8 cellular contexts compared by ENCODE assay signal in the genomic region with DNA sequence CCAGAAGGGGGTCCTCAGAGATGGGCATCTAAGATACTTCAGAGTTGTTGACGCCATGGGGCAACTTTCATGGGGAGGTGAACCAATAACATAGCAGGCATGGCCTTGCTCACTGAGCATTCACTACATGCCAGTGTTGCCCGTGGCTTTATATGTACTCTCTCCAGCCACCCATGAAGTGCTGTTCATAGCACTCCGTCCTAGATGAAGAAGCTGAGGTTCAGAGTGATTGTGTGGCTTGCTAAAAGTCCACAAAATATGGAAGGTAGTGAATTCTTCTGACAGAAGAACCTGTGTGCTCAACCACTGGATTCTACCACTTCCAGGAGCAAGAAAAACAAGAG. TPM values are rescaled to one million over a fixed set of nuclear protein-coding genes. Genes with fewer than 3 reads are reported as not detected.
DNase-seq lines count a peak whose midpoint lies in the region; ATAC-seq, FAIRE-seq and TF ChIP-seq lines count a peak whose summit lies in the region.

No MANE protein-coding gene starts in this region.

- ATAC-seq in A549 (peak in 1 of 2 experiments; percentile 22; a peak in 4 of 6 replicates), GM21360 (IDR thresholded peaks at IDR 0.05; ENCODE audit: unreplicated experiment) (peak; percentile 23), HepG2 (peak; percentile 53), HG02973 (IDR thresholded peaks at IDR 0.05; ENCODE audit: unreplicated experiment) (no peak)

- BruUV-seq in HepG2 (replicated peaks; lab: Mats Ljungman, UMichigan) = no TSS peak

- H3K4me1 ChIP-seq in A549 (peaks cover 58% of the 10 kb centered on the region), HepG2 (ENCODE audit: insufficient read depth, low read length) (peaks cover 44% of the 10 kb centered on the region)

- 88% methylated on average over 3 of the region's 3 CpGs for WGBS in A549 (ENCODE audit: missing lambda C conversion rate)
- 14% methylated on average over 2 of the region's 3 CpGs for WGBS in HepG2 (ENCODE audit: low lambda C conversion rate)

- peak overlapping the region; percentile 61 for H3K4me2 ChIP-seq in A549
- peak overlapping the region; percentile 83 for H3K4me2 ChIP-seq in HepG2 (ENCODE audit: low read depth, low read length)

- peak overlapping the region; percentile 24 for H3K9ac ChIP-seq in HepG2 (ENCODE audit: insufficient read depth, low read depth, low read length)

- H3K4me3 ChIP-seq in A549 (no peak overlapping the region), HepG2 (replicated peaks in 1 of 3; ENCODE audit: insufficient read depth in 1 of 3, low read depth in 2 of 3, low read length in 3 of 3) (peak overlapping the region; percentile 2 to 54 (median 31); a peak in 5 of 6 replicates)

- H3K79me2 ChIP-seq in HepG2 (ENCODE audit: insufficient read depth, low read length) = no peaks in the 10 kb centered on the region

- no peak overlapping the region for H2AFZ ChIP-seq in HepG2 (ENCODE audit: low read length)

- POLR2A ChIA-PET in A549 (lab: Yijun Ruan, JAX) (interaction anchor here (1.2 to 2.4 kb wide), 3 partner anchors 10 to 42 kb away, joined by 3 to 22 read pairs (median 7); partner anchors contain the start of genes CIB1, GDPGP1 and SEMA4B), HepG2 (lab: Yijun Ruan, JAX) (interaction anchor here (0.9 to 3.6 kb wide), 6 partner anchors 10 to 740 kb away, joined by 3 to 55 read pairs (median 6); partner anchors contain the start of genes SEMA4B and TTLL13)

- no peak for TF ChIP-seq POLR2A in A549 (IDR thresholded peaks at IDR 0.05; ENCODE audit: low read length)
- TF ChIP-seq POLR2A in HepG2 (IDR thresholded peaks at IDR 0.05; ENCODE audit: insufficient read depth in 1 of 2, low read depth in 2 of 2, low read length in 2 of 2) = no peak

- no peaks in the 10 kb centered on the region for H4K20me1 ChIP-seq in HepG2 (ENCODE audit: insufficient read depth, low read length)

- H3K9me3 ChIP-seq in A549 (no peaks in the 10 kb centered on the region), HepG2 (ENCODE audit: low read length) (no peaks in the 10 kb centered on the region)

- H3K27ac ChIP-seq in A549 = peak overlapping the region; percentile 74 to 89
- peak overlapping the region; percentile 45 for H3K27ac ChIP-seq in HepG2 (ENCODE audit: extremely low read length, insufficient read depth, low read length)

- intact Hi-C loops in HepG2 (cut with micrococcal nuclease; ENCODE audit: unreplicated experiment) = no loop called here

- TF ChIP-seq RAD21 in A549 (conservative IDR thresholded peaks at IDR 0.05 in 1 of 2, IDR thresholded peaks at IDR 0.05 in 1 of 2) = no peak
- no peak for TF ChIP-seq RAD21 in HepG2 (CRISPR knock-in tag; IDR thresholded peaks at IDR 0.05)

- TF ChIP-seq EP300 in A549 (IDR thresholded peaks at IDR 0.05) = no peak
- no peak for TF ChIP-seq EP300 in HepG2 (IDR thresholded peaks at IDR 0.05; ENCODE audit: low read depth in 2 of 2, low read length in 2 of 2)
- no peak for TF ChIP-seq EP300 in HepG2 (CRISPR knock-in tag; IDR thresholded peaks at IDR 0.05; ENCODE audit: borderline replicate concordance)

- no peaks in the 10 kb centered on the region for H3K27me3 ChIP-seq in HepG2 (ENCODE audit: control insufficient read depth in 1 of 2, insufficient read depth in 2 of 2, low read length in 2 of 2)

- in situ Hi-C loops in HepG2 (cut with HindIII; ENCODE audit: extremely low pct_ligation_motif_present, low pct_unique_long_range_greater_than_20kb) = no loop called here

- no peaks in the 10 kb centered on the region for H3K36me3 ChIP-seq in HepG2 (replicated peaks in 1 of 2; ENCODE audit: control insufficient read depth in 1 of 2, insufficient read depth in 2 of 2, low read length in 2 of 2)

- FAIRE-seq in A549 (lab: Jason Lieb, UNC) (no peak), HepG2 (lab: Jason Lieb, UNC) (no peak)

- CTCF ChIA-PET in A549 (lab: Yijun Ruan, JAX) = interaction anchor here (1.0 to 7.4 kb wide), 10 partner anchors 10 to 220 kb away, joined by 3 to 68 read pairs (median 6); partner anchors contain the start of gene SEMA4B
- CTCF ChIA-PET in HepG2 (lab: Yijun Ruan, JAX; ENCODE audit: low intra/inter-chr PET ratio, low total read pairs) = no interaction called here

- TF ChIP-seq CTCF in A549 (IDR thresholded peaks at IDR 0.05) = no peak
- no peak for TF ChIP-seq CTCF in HepG2 (CRISPR knock-in tag; IDR thresholded peaks at IDR 0.05)

- no peak for DNase-seq in A549 (ENCODE audit: low read depth in 1 of 2, low spot score in 1 of 2)
- DNase-seq in NCI-H69 (lab: John Stamatoyannopoulos, UW) = peak; percentile 40
- no peak for DNase-seq in HepG2 (ENCODE audit: low spot score)
- DNase-seq in NCI-H2196 treated with DMSO at 0.1 percent for 48 hours (lab: John Stamatoyannopoulos, UW; ENCODE audit: unreplicated experiment) = no peak
- DNase-seq in dedifferentiated amniotic fluid mesenchymal stem cell (ENCODE audit: extremely low spot score) = no peak
- DNase-seq in HPDE6-E6E7 (ENCODE audit: extremely low spot score) = no peak

RNA-seq across cellular contexts. Expression of gene SEMA4B, which starts 9.8 kb away (rescaled TPM):
- polyA plus RNA-seq in A549 (2011; rRNA removed) (45.3 and 61.0 TPM in 2 replicates), A549 (2017; fragmentation: RNase III; extraction: RNeasy Plus Mini Kit Qiagen cat#74134 plus additional on column Dnase treatment) (39.2 to 55.6 TPM (median 47.1 TPM) in 3 replicates), HepG2 (2011; rRNA removed) (17.0 and 31.8 TPM in 2 replicates)
- 70.7 and 85.3 TPM in 2 replicates for polyA plus RNA-seq in A549 (2012; cell fraction: cytosol; rRNA removed)
- polyA plus RNA-seq in A549 (2012; cell fraction: nucleus; rRNA removed) = 165 and 233 TPM in 2 replicates
- polyA minus RNA-seq in A549 (2011; rRNA and poly(A)+ RNA removed) = 66.1 and 79.1 TPM in 2 replicates
- 1.3 and 2.1 TPM in 2 replicates for total RNA-seq in HepG2 (2016; rRNA removed; fragmentation: Illumina TruSeq; extraction: Trizol)
- total RNA-seq in HepG2 (2016; cell fraction: cytosol; rRNA removed; fragmentation: Illumina TruSeq; extraction: Trizol; ENCODE audit: low read depth) = 2.8 and 3.6 TPM in 2 replicates
- 1.8 and 2.7 TPM in 2 replicates for total RNA-seq in HepG2 (2016; cell fraction: insoluble cytoplasmic fraction; rRNA removed; fragmentation: Illumina TruSeq; extraction: Trizol)
- total RNA-seq in HepG2 (2016; cell fraction: membrane; rRNA removed; fragmentation: Illumina TruSeq; extraction: Trizol) = 1.5 and 1.8 TPM in 2 replicates
- total RNA-seq in HepG2 (2016; cell fraction: nucleus; rRNA removed; fragmentation: Illumina TruSeq; extraction: Trizol) = 4.4 and 5.3 TPM in 2 replicates
- polyA plus RNA-seq in HepG2 (2011; cell fraction: cytosol; rRNA removed) = 11.3 and 13.8 TPM in 2 replicates
- polyA plus RNA-seq in HepG2 (2011; cell fraction: nucleus; rRNA removed) = 63.8 and 71.1 TPM in 2 replicates
- polyA plus RNA-seq in HepG2 (2012) = 11.2 and 22.4 TPM in 2 replicates
- 0.40 and 0.47 TPM in 2 replicates for polyA plus RNA-seq in HepG2 (2016; cell fraction: cytosol; fragmentation: Illumina TruSeq; extraction: Trizol; ENCODE audit: low read depth)
- polyA plus RNA-seq in HepG2 (2016; cell fraction: insoluble cytoplasmic fraction; fragmentation: Illumina TruSeq; extraction: Trizol; ENCODE audit: low read depth) = 2.0 and 2.2 TPM in 2 replicates
- 0.70 and 1.2 TPM in 2 replicates for polyA plus RNA-seq in HepG2 (2016; cell fraction: membrane; fragmentation: Illumina TruSeq; extraction: Trizol; ENCODE audit: low read depth)
- 14.4 and 14.8 TPM in 2 replicates for polyA plus RNA-seq in HepG2 (2016; cell fraction: nucleus; fragmentation: Illumina TruSeq; extraction: Trizol; ENCODE audit: insufficient read depth, low read depth)
- polyA minus RNA-seq in HepG2 (2011; rRNA and poly(A)+ RNA removed; ENCODE audit: low replicate concordance) = 42.2 and 71.8 TPM in 2 replicates
- polyA minus RNA-seq in HepG2 (2011; cell fraction: cytosol; rRNA and poly(A)+ RNA removed) = 25.4 and 35.9 TPM in 2 replicates
- 35.4 and 39.4 TPM in 2 replicates for polyA minus RNA-seq in HepG2 (2011; cell fraction: nucleus; rRNA and poly(A)+ RNA removed)

RNA-seq across cellular contexts. Expression of gene CIB1, which starts 42.4 kb away (rescaled TPM):
- polyA plus RNA-seq in A549 (2011; rRNA removed) = 84.1 and 130 TPM in 2 replicates
- polyA plus RNA-seq in A549 (2012; cell fraction: cytosol; rRNA removed) = 187 and 202 TPM in 2 replicates
- 190 and 198 TPM in 2 replicates for polyA plus RNA-seq in A549 (2012; cell fraction: nucleus; rRNA removed)
- polyA plus RNA-seq in A549 (2017; fragmentation: RNase III; extraction: RNeasy Plus Mini Kit Qiagen cat#74134 plus additional on column Dnase treatment) = 119 to 124 TPM (median 120 TPM) in 3 replicates
- 47.5 and 53.3 TPM in 2 replicates for polyA minus RNA-seq in A549 (2011; rRNA and poly(A)+ RNA removed)
- total RNA-seq in HepG2 (2016; rRNA removed; fragmentation: Illumina TruSeq; extraction: Trizol) = 38.7 and 52.4 TPM in 2 replicates
- total RNA-seq in HepG2 (2016; cell fraction: cytosol; rRNA removed; fragmentation: Illumina TruSeq; extraction: Trizol; ENCODE audit: low read depth) = 18.8 and 20.6 TPM in 2 replicates
- 43.1 and 52.3 TPM in 2 replicates for total RNA-seq in HepG2 (2016; cell fraction: insoluble cytoplasmic fraction; rRNA removed; fragmentation: Illumina TruSeq; extraction: Trizol)
- 30.4 and 35.8 TPM in 2 replicates for total RNA-seq in HepG2 (2016; cell fraction: membrane; rRNA removed; fragmentation: Illumina TruSeq; extraction: Trizol)
- 22.1 and 24.2 TPM in 2 replicates for total RNA-seq in HepG2 (2016; cell fraction: nucleus; rRNA removed; fragmentation: Illumina TruSeq; extraction: Trizol)
- polyA plus RNA-seq in HepG2 (2011; rRNA removed) = 72.7 and 73.6 TPM in 2 replicates
- polyA plus RNA-seq in HepG2 (2011; cell fraction: cytosol; rRNA removed) = 50.7 and 83.9 TPM in 2 replicates
- 47.6 and 49.0 TPM in 2 replicates for polyA plus RNA-seq in HepG2 (2011; cell fraction: nucleus; rRNA removed)
- 22.9 and 33.8 TPM in 2 replicates for polyA plus RNA-seq in HepG2 (2012)
- 38.0 and 44.9 TPM in 2 replicates for polyA plus RNA-seq in HepG2 (2016; cell fraction: cytosol; fragmentation: Illumina TruSeq; extraction: Trizol; ENCODE audit: low read depth)
- 88.2 and 89.6 TPM in 2 replicates for polyA plus RNA-seq in HepG2 (2016; cell fraction: insoluble cytoplasmic fraction; fragmentation: Illumina TruSeq; extraction: Trizol; ENCODE audit: low read depth)
- polyA plus RNA-seq in HepG2 (2016; cell fraction: membrane; fragmentation: Illumina TruSeq; extraction: Trizol; ENCODE audit: low read depth) = 44.3 and 53.1 TPM in 2 replicates
- polyA plus RNA-seq in HepG2 (2016; cell fraction: nucleus; fragmentation: Illumina TruSeq; extraction: Trizol; ENCODE audit: insufficient read depth, low read depth) = 71.0 and 73.3 TPM in 2 replicates
- 45.8 and 91.0 TPM in 2 replicates for polyA minus RNA-seq in HepG2 (2011; rRNA and poly(A)+ RNA removed; ENCODE audit: low replicate concordance)
- polyA minus RNA-seq in HepG2 (2011; cell fraction: cytosol; rRNA and poly(A)+ RNA removed) = 10.3 and 12.9 TPM in 2 replicates
- 5.7 TPM in 2 replicates for polyA minus RNA-seq in HepG2 (2011; cell fraction: nucleus; rRNA and poly(A)+ RNA removed)

RNA-seq across cellular contexts. Expression of gene GDPGP1, which starts 42.7 kb away (rescaled TPM):
- polyA plus RNA-seq in A549 (2011; rRNA removed) (5.4 and 5.7 TPM in 2 replicates), A549 (2017; fragmentation: RNase III; extraction: RNeasy Plus Mini Kit Qiagen cat#74134 plus additional on column Dnase treatment) (3.8 to 5.1 TPM (median 4.4 TPM) in 3 replicates), HepG2 (2011; rRNA removed) (1.5 and 2.2 TPM in 2 replicates)
- 4.1 and 5.6 TPM in 2 replicates for polyA plus RNA-seq in A549 (2012; cell fraction: cytosol; rRNA removed)
- polyA plus RNA-seq in A549 (2012; cell fraction: nucleus; rRNA removed) = 7.8 and 8.5 TPM in 2 replicates
- polyA minus RNA-seq in A549 (2011; rRNA and poly(A)+ RNA removed) = 26.4 and 27.4 TPM in 2 replicates
- total RNA-seq in HepG2 (2016; rRNA removed; fragmentation: Illumina TruSeq; extraction: Trizol) = 4.3 and 5.0 TPM in 2 replicates
- total RNA-seq in HepG2 (2016; cell fraction: cytosol; rRNA removed; fragmentation: Illumina TruSeq; extraction: Trizol; ENCODE audit: low read depth) = 1.2 TPM in 2 replicates
- total RNA-seq in HepG2 (2016; cell fraction: insoluble cytoplasmic fraction; rRNA removed; fragmentation: Illumina TruSeq; extraction: Trizol) = 5.0 and 6.6 TPM in 2 replicates
- 2.4 and 2.8 TPM in 2 replicates for total RNA-seq in HepG2 (2016; cell fraction: membrane; rRNA removed; fragmentation: Illumina TruSeq; extraction: Trizol)
- total RNA-seq in HepG2 (2016; cell fraction: nucleus; rRNA removed; fragmentation: Illumina TruSeq; extraction: Trizol) = 4.7 and 4.8 TPM in 2 replicates
- polyA plus RNA-seq in HepG2 (2011; cell fraction: cytosol; rRNA removed) = 0.83 and 1.3 TPM in 2 replicates
- 6.5 and 7.4 TPM in 2 replicates for polyA plus RNA-seq in HepG2 (2011; cell fraction: nucleus; rRNA removed)
- 0.84 and 1.2 TPM in 2 replicates for polyA plus RNA-seq in HepG2 (2012)
- polyA plus RNA-seq in HepG2 (2016; cell fraction: cytosol; fragmentation: Illumina TruSeq; extraction: Trizol; ENCODE audit: low read depth) = 0.17 and 0.42 TPM in 2 replicates
- polyA plus RNA-seq in HepG2 (2016; cell fraction: insoluble cytoplasmic fraction; fragmentation: Illumina TruSeq; extraction: Trizol; ENCODE audit: low read depth) = 2.4 and 3.1 TPM in 2 replicates
- 0.72 and 0.86 TPM in 2 replicates for polyA plus RNA-seq in HepG2 (2016; cell fraction: membrane; fragmentation: Illumina TruSeq; extraction: Trizol; ENCODE audit: low read depth)
- polyA plus RNA-seq in HepG2 (2016; cell fraction: nucleus; fragmentation: Illumina TruSeq; extraction: Trizol; ENCODE audit: insufficient read depth, low read depth) = 2.7 and 3.3 TPM in 2 replicates
- polyA minus RNA-seq in HepG2 (2011; rRNA and poly(A)+ RNA removed; ENCODE audit: low replicate concordance) = 18.9 and 23.4 TPM in 2 replicates
- polyA minus RNA-seq in HepG2 (2011; cell fraction: cytosol; rRNA and poly(A)+ RNA removed) = 1.2 and 3.0 TPM in 2 replicates
- 12.5 and 15.4 TPM in 2 replicates for polyA minus RNA-seq in HepG2 (2011; cell fraction: nucleus; rRNA and poly(A)+ RNA removed)

RNA-seq across cellular contexts. Expression of gene TTLL13, which starts 58.0 kb away (rescaled TPM):
- polyA plus RNA-seq in A549 (2011; rRNA removed) (0.56 and 0.61 TPM in 2 replicates), A549 (2017; fragmentation: RNase III; extraction: RNeasy Plus Mini Kit Qiagen cat#74134 plus additional on column Dnase treatment) (0.17 to 0.29 TPM (median 0.24 TPM) in 3 replicates), HepG2 (2011; rRNA removed) (0.07 and 0.08 TPM in 2 replicates)
- 0.20 and 0.22 TPM in 2 replicates for polyA plus RNA-seq in A549 (2012; cell fraction: cytosol; rRNA removed)
- polyA plus RNA-seq in A549 (2012; cell fraction: nucleus; rRNA removed) = 0.24 and 0.28 TPM in 2 replicates
- polyA minus RNA-seq in A549 (2011; rRNA and poly(A)+ RNA removed) = 0.58 and 1.1 TPM in 2 replicates
- 0.29 TPM in 1 of 2 replicates, not detected in the other for total RNA-seq in HepG2 (2016; rRNA removed; fragmentation: Illumina TruSeq; extraction: Trizol)
- 0.09 TPM in 1 of 2 replicates, not detected in the other for total RNA-seq in HepG2 (2016; cell fraction: cytosol; rRNA removed; fragmentation: Illumina TruSeq; extraction: Trizol; ENCODE audit: low read depth)
- total RNA-seq in HepG2 (2016; cell fraction: insoluble cytoplasmic fraction; rRNA removed; fragmentation: Illumina TruSeq; extraction: Trizol) = 0.11 TPM in 1 of 2 replicates, not detected in the other
- total RNA-seq in HepG2 (2016; cell fraction: membrane; rRNA removed; fragmentation: Illumina TruSeq; extraction: Trizol) = 0.21 TPM in 1 of 2 replicates, not detected in the other
- 0.25 TPM in 1 of 2 replicates, not detected in the other for total RNA-seq in HepG2 (2016; cell fraction: nucleus; rRNA removed; fragmentation: Illumina TruSeq; extraction: Trizol)
- polyA plus RNA-seq in HepG2 (2011; cell fraction: cytosol; rRNA removed) = 0.04 and 0.14 TPM in 2 replicates
- 0.21 and 0.51 TPM in 2 replicates for polyA plus RNA-seq in HepG2 (2011; cell fraction: nucleus; rRNA removed)
- polyA plus RNA-seq in HepG2 (2012) = not detected in 2 replicates
- not detected in 2 replicates for polyA plus RNA-seq in HepG2 (2016; cell fraction: cytosol; fragmentation: Illumina TruSeq; extraction: Trizol; ENCODE audit: low read depth)
- not detected in 2 replicates for polyA plus RNA-seq in HepG2 (2016; cell fraction: insoluble cytoplasmic fraction; fragmentation: Illumina TruSeq; extraction: Trizol; ENCODE audit: low read depth)
- polyA plus RNA-seq in HepG2 (2016; cell fraction: membrane; fragmentation: Illumina TruSeq; extraction: Trizol; ENCODE audit: low read depth) = 0.09 TPM in 1 of 2 replicates, not detected in the other
- 0.28 TPM in 1 of 2 replicates, not detected in the other for polyA plus RNA-seq in HepG2 (2016; cell fraction: nucleus; fragmentation: Illumina TruSeq; extraction: Trizol; ENCODE audit: insufficient read depth, low read depth)
- polyA minus RNA-seq in HepG2 (2011; rRNA and poly(A)+ RNA removed; ENCODE audit: low replicate concordance) = not detected in 2 replicates
- not detected in 2 replicates for polyA minus RNA-seq in HepG2 (2011; cell fraction: cytosol; rRNA and poly(A)+ RNA removed)
- 0.26 TPM in 1 of 2 replicates, not detected in the other for polyA minus RNA-seq in HepG2 (2011; cell fraction: nucleus; rRNA and poly(A)+ RNA removed)
